ENCODE assay signal across 23 cellular contexts in genomic region chr10:28674782-28675181, GRCh38.
"Had no signal": no experiment of that assay in that cellular context is flagged by ENCODE, and none has a peak within 500 bp of the region (broad histone marks: within the 10 kb centered on the region; RNA-seq: fewer than 3 reads in every experiment).

No MANE protein-coding gene starts in this region.

- H2AFZ ChIP-seq: hepatocyte had no signal

- H3K9me3 ChIP-seq: colonic mucosa, neutrophil, psoas muscle, stomach, thoracic aorta, transverse colon had no signal

- H3K9me3 Mint-ChIP-seq: naive B cell, nephron had no signal

- H3K4me3 ChIP-seq: colonic mucosa, hepatocyte, lung, psoas muscle, stomach, thoracic aorta, transverse colon had no signal

- H3K27me3 ChIP-seq: hepatocyte had no signal

- ATAC-seq: left colon, left ventricle myocardium superior, psoas muscle, sciatic nerve had no signal

- DNase-seq: colonic mucosa; dermis blood vessel endothelial cell; effector CD4-positive, alpha-beta T cell; foreskin melanocyte; head of caudate nucleus; left colon; left ventricle myocardium superior; mesenchymal stem cell; naive B cell; psoas muscle; retina; stimulated activated CD4-positive, alpha-beta T cell treated with anti-CD3 and anti-CD28 coated beads, Interleukin-2, amount 100 ng/mL, for 24 hours; stimulated activated CD4-positive, alpha-beta T cell treated with anti-CD3 and anti-CD28 coated beads, Interleukin-4, amount 100 ng/mL, for 4 hours; stimulated activated naive CD4-positive, alpha-beta T cell; stomach; substantia nigra; transverse colon had no signal

- H3K36me3 ChIP-seq: colonic mucosa, neutrophil, stomach, thoracic aorta, transverse colon had no signal

- H3K4me2 ChIP-seq: hepatocyte had no signal

- H3K27ac Mint-ChIP-seq: naive B cell, nephron had no signal

- H3K27ac ChIP-seq: colonic mucosa, hepatocyte, neutrophil, psoas muscle, stomach, thoracic aorta, transverse colon had no signal
